30 cellular contexts compared by ENCODE assay signal in the genomic region with DNA sequence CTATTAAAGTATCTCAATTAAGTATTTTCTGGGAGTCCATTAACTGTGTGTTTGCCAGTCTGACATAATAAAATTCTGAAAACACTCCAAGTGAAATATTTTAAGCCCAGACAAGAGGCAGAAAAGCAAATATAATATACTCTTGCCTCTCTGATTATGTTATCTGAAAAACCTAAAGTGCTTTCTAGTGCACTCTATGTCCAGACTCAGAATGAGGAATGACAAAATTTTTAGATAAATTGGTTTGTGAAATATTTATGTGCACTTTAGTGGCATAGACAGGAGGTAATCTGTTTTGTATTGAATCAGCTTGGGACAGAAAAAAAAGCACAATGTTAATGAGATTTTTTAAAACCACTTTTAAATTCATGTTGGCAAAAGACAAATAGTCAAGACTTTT.
"Had no signal": no experiment of that assay in that cellular context is flagged by ENCODE, and none has a peak within 500 bp of the region (broad histone marks: within the 10 kb centered on the region; RNA-seq: fewer than 3 reads in every experiment).

No MANE protein-coding gene starts in this region.

- H3K27me3 ChIP-seq: adrenal gland, body of pancreas, breast epithelium, MG63, SJCRH30 had no signal

- H3K4me1 ChIP-seq: adrenal gland, body of pancreas, breast epithelium, SJCRH30 had no signal

- H3K36me3 ChIP-seq: adrenal gland, breast epithelium, MG63, SJCRH30, WERI-Rb-1 had no signal

- H3K4me3 ChIP-seq: adrenal gland, body of pancreas, breast epithelium, MG63, SJCRH30, SK-N-MC had no signal

- H3K4me3 Mint-ChIP-seq: activated CD8-positive, alpha-beta T cell treated with anti-CD3 and anti-CD28 coated beads, Interleukin-2, amount 10 ng/mL, durations not matched to agents 7 days and 5 days; activated naive CD4-positive, alpha-beta T cell treated with anti-CD3 and anti-CD28 coated beads for 36 hours; activated T-cell treated with anti-CD3 and anti-CD28 coated beads, Interleukin-2, amount 50 U/mL, for 4 hours; activated T-helper 1 cell treated with anti-CD3 and anti-CD28 coated beads, Interleukin-12 subunit alpha, Interleukin-12 subunit beta, Interleukin-2, Interleukin-4 antibody, amounts not matched to agents 30 ng/mL and 10 ng/mL and 1 ng/mL, durations not matched to agents 14 hours and 24 hours and 36 hours had no signal

- H3K27ac Mint-ChIP-seq: activated CD8-positive, alpha-beta T cell treated with anti-CD3 and anti-CD28 coated beads, Interleukin-2, amount 10 ng/mL, durations not matched to agents 7 days and 5 days; activated naive CD4-positive, alpha-beta T cell treated with anti-CD3 and anti-CD28 coated beads for 36 hours; activated naive CD4-positive, alpha-beta T cell treated with anti-CD3 and anti-CD28 coated beads, Interleukin-2, amount 50 U/mL, for 72 hours; activated T-helper 1 cell treated with anti-CD3 and anti-CD28 coated beads, Interleukin-12 subunit alpha, Interleukin-12 subunit beta, Interleukin-2, Interleukin-4 antibody, amounts not matched to agents 30 ng/mL and 10 ng/mL and 1 ng/mL, durations not matched to agents 14 hours and 24 hours and 36 hours had no signal

- H3K27ac ChIP-seq: adrenal gland, body of pancreas, breast epithelium, SJCRH30, SK-N-MC, WERI-Rb-1 had no signal

- ATAC-seq: activated CD8-positive, alpha-beta T cell treated with anti-CD3 and anti-CD28 coated beads, Interleukin-2, amount 10 ng/mL, durations not matched to agents 7 days and 5 days; activated naive CD4-positive, alpha-beta T cell treated with anti-CD3 and anti-CD28 coated beads, Interleukin-2, amount 50 U/mL, for 72 hours; activated T-cell treated with anti-CD3 and anti-CD28 coated beads, Interleukin-2, amount 50 U/mL, for 4 hours; body of pancreas; Panc1 had no signal

- DNase-seq: activated CD4-positive, alpha-beta T cell treated with anti-CD3 and anti-CD28 coated beads for 1 hour; activated CD4-positive, alpha-beta T cell treated with anti-CD3 and anti-CD28 coated beads for 48 hours; activated CD4-positive, alpha-beta T cell treated with anti-CD3 and anti-CD28 coated beads, Interleukin-2, amount 50 U/mL, for 4 hours; activated CD4-positive, CD25-positive, alpha-beta regulatory T cell; activated CD8-positive, alpha-beta T cell treated with anti-CD3 and anti-CD28 coated beads, Interleukin-2, amount 10 ng/mL, durations not matched to agents 7 days and 5 days; activated gamma-delta T cell treated with Interleukin-2 at 50 U/mL for 16 hours; activated naive CD4-positive, alpha-beta T cell treated with anti-CD3 and anti-CD28 coated beads for 36 hours; activated T-cell treated with anti-CD3 and anti-CD28 coated beads for 4 hours; activated T-cell treated with anti-CD3 and anti-CD28 coated beads, Interleukin-2, amount 50 U/mL, for 4 hours; adrenal gland; body of pancreas; Kasumi-1; KG1; MG63; NCI-H1048; NCI-H146; NCI-H2081; NCI-H2171; NCI-H510A; NCI-H526; NCI-H748 treated with DMSO at 0.1 percent for 48 hours; SHP77; SJCRH30; T1000; WERI-Rb-1 had no signal

- H3K9me3 ChIP-seq: adrenal gland, body of pancreas, breast epithelium, MG63, SJCRH30 had no signal

- H3K9me3 Mint-ChIP-seq: activated naive CD4-positive, alpha-beta T cell treated with anti-CD3 and anti-CD28 coated beads for 36 hours; activated naive CD4-positive, alpha-beta T cell treated with anti-CD3 and anti-CD28 coated beads, Interleukin-2, amount 50 U/mL, for 72 hours; activated T-cell treated with anti-CD3 and anti-CD28 coated beads, Interleukin-2, amount 50 U/mL, for 4 hours had no signal
